ENCODE assay signal across 26 cellular contexts in genomic region chr4:15153662-15154061, GRCh38.
"Had no signal": no experiment of that assay in that cellular context is flagged by ENCODE, and none has a peak within 500 bp of the region (broad histone marks: within the 10 kb centered on the region; RNA-seq: fewer than 3 reads in every experiment).

No MANE protein-coding gene starts in this region.

- H3K36me3 ChIP-seq: MG63, Peyer's patch, SJCRH30 had no signal

- H3K9ac ChIP-seq: SK-N-SH had no signal

- H3K9me3 ChIP-seq: MG63, Peyer's patch, SJCRH30, SK-N-SH had no signal

- H3K4me1 ChIP-seq: SJCRH30 had no signal

- DNase-seq: activated B cell treated with CpG ODN at 0.5 μM for 24 hours; activated CD4-positive, alpha-beta T cell treated with anti-CD3 and anti-CD28 coated beads for 1 hour; activated CD4-positive, alpha-beta T cell treated with anti-CD3 and anti-CD28 coated beads, Interleukin-2, amount 10 ng/mL, durations not matched to agents 24 days and 14 days; activated CD4-positive, alpha-beta T cell treated with anti-CD3 and anti-CD28 coated beads, Interleukin-2, amount 50 U/mL, for 48 hours; activated effector memory CD4-positive, alpha-beta T cell treated with anti-CD3 and anti-CD28 coated beads, Interleukin-2, amount 50 U/mL, for 16 hours; activated naive CD4-positive, alpha-beta T cell treated with anti-CD3 and anti-CD28 coated beads for 36 hours; activated naive CD8-positive, alpha-beta T cell treated with anti-CD3 and anti-CD28 coated beads for 36 hours; activated T-cell treated with anti-CD3 and anti-CD28 coated beads, Interleukin-2, amount 50 U/mL, for 4 hours; anterior cingulate cortex; MG63; NCI-H1092 treated with DMSO at 0.1 percent for 48 hours; NCI-H1436; NCI-H1694 treated with DMSO at 0.1 percent for 48 hours; NCI-H2029 treated with DMSO at 0.1 percent for 48 hours; NCI-H345; NCI-H510A treated with DMSO at 0.1 percent for 48 hours; NCI-H69; NK-92 treated with Interleukin-12 subunit alpha and Interleukin-12 subunit beta, amount 100 ng/mL, for 24 hours; Peyer's patch; Right ventricle myocardium superior; SJCRH30; SK-N-SH; T-helper 1 cell had no signal

- ATAC-seq: activated T-cell treated with anti-CD3 and anti-CD28 coated beads, Interleukin-2, amount 50 U/mL, for 4 hours had no signal

- H3K4me3 ChIP-seq: MG63, Peyer's patch, SJCRH30 had no signal

- H3K27ac ChIP-seq: Peyer's patch, RWPE1, SJCRH30 had no signal

- H3K27me3 ChIP-seq: MG63, Peyer's patch, SJCRH30 had no signal

- FAIRE-seq: bronchial epithelial cell, colon had no signal

- H3K4me2 ChIP-seq: SK-N-SH had no signal
